In the genomic region with DNA sequence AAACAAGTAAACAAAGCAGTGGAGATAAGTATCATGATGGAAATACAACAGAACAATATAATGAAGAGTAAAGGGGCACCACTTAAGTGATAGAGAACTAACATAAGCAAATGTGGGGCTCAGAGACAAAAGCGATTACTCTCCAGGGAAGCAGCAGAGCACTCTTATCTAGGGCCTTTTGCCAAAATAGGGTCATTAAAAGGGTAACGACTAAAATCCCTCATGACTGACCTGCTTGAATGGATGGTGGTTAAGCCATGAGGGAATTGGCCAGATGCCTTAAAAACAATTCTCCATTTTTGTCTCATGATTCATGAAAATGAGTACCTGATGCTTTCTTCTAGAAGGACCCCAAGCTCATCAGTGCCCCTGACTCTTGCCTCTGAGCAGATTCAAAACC, we compare ENCODE assay signal across 14 cellular contexts. TPM values are rescaled to one million over a fixed set of nuclear protein-coding genes. Genes with fewer than 3 reads are reported as not detected.
A peak's percentile ranks its signal among the peaks of the same experiment; 100 is the strongest.
DNase-seq lines count a peak whose midpoint lies in the region; ATAC-seq and TF ChIP-seq lines count a peak whose summit lies in the region.
"Had no signal": no experiment of that assay in that cellular context is flagged by ENCODE, and none has a peak within 500 bp of the region (broad histone marks: within the 10 kb centered on the region; RNA-seq: fewer than 3 reads in every experiment).

No MANE protein-coding gene starts in this region.

- H3K36me3 Mint-ChIP-seq in GM23338 (ENCODE audit: low read depth): no peaks in the 10 kb centered on the region; the same call in 2 of the 3 replicates
- H3K36me3 Mint-ChIP-seq: CD8-positive, alpha-beta T cell had no signal

- peaks cover 39% of the 10 kb centered on the region for H3K27me3 ChIP-seq in GM23338 (ENCODE audit: insufficient read depth)

- H2AFZ ChIP-seq in GM23338: 0 out of 2 replicates have a peak overlapping the region, but pooled peaks have one; percentile 28

- ATAC-seq in GM23338 (no peak), HG02938 (IDR thresholded peaks at IDR 0.05; ENCODE audit: unreplicated experiment) (no peak)
- ATAC-seq: CD8-positive, alpha-beta T cell had no signal

- no peak overlapping the region for H3K4me2 ChIP-seq in GM23338

- peak; percentile 78 for DNase-seq in DMS79 (lab: John Stamatoyannopoulos, UW)
- no peak for DNase-seq in GM23338 (ENCODE audit: low spot score)
- peak; percentile 95 for DNase-seq in NCI-H2029 treated with DMSO at 0.1 percent for 48 hours (lab: John Stamatoyannopoulos, UW)
- peak; percentile 18 for DNase-seq in RPMI7951 (ENCODE audit: low read depth)
- DNase-seq in hippocampal formation (lab: John Stamatoyannopoulos, UW): no peak
- DNase-seq in NK-92 (lab: John Stamatoyannopoulos, UW; ENCODE audit: unreplicated experiment): no peak
- DNase-seq: CD8-positive, alpha-beta T cell; HCEC 1CT; NCI-H1048; NCI-H526 treated with DMSO at 0.1 percent for 48 hours; SIG-M5; T-helper 2 cell had no signal

- H3K4me3 ChIP-seq in GM23338: no peak overlapping the region

- H3K9me3 Mint-ChIP-seq in GM23338: no peaks in the 10 kb centered on the region

- H3K27ac ChIP-seq in GM23338 (ENCODE audit: low read depth): no peak overlapping the region
- H3K27ac ChIP-seq: HL-60 had no signal

- no peaks in the 10 kb centered on the region for H3K79me2 ChIP-seq in GM23338 (replicated peaks; ENCODE audit: insufficient read depth)

- H3K4me3 Mint-ChIP-seq in GM23338: no peak overlapping the region
- H3K4me3 Mint-ChIP-seq: CD8-positive, alpha-beta T cell had no signal

- no peaks in the 10 kb centered on the region for H3K9me2 ChIP-seq in GM23338 (ENCODE audit: insufficient read depth)

- peaks cover 9% of the 10 kb centered on the region for H3K4me1 Mint-ChIP-seq in GM23338

- H3K27me3 Mint-ChIP-seq in GM23338 (ENCODE audit: insufficient read depth, low read depth, poor library complexity): peaks cover 19% of the 10 kb centered on the region

- H3K27ac Mint-ChIP-seq in GM23338: no peak overlapping the region
- H3K27ac Mint-ChIP-seq: CD8-positive, alpha-beta T cell had no signal

- 0 out of 2 replicates have a peak, but pooled peaks cover 5% of the 10 kb centered on the region for H3F3A ChIP-seq in GM23338 (replicated peaks; ENCODE audit: low read depth)

- no peaks in the 10 kb centered on the region for H3K36me3 ChIP-seq in GM23338 (ENCODE audit: insufficient read depth)

- H4K20me1 ChIP-seq in GM23338 (replicated peaks; ENCODE audit: insufficient read depth): peaks cover 6% of the 10 kb centered on the region; the same call in 1 of the 2 replicates

- peaks cover 4% of the 10 kb centered on the region for H3K4me1 ChIP-seq in GM23338 (ENCODE audit: insufficient read depth)

- TF ChIP-seq CTCF in GM23338 (conservative IDR thresholded peaks at IDR 0.05; ENCODE audit: low read depth in 2 of 2): no peak

TF ChIP-seq in GM23338, 12 proteins besides CTCF, POLR2A, EP300 and RAD21 (continues in another document):
- no peak for TF ChIP-seq ZNF331 (CRISPR knock-in tag; IDR thresholded peaks at IDR 0.05; ENCODE audit: low read depth)
- TF ChIP-seq POLR2AphosphoS5 (IDR thresholded peaks at IDR 0.05; ENCODE audit: low read depth): no peak
- TF ChIP-seq, protein P1, sequence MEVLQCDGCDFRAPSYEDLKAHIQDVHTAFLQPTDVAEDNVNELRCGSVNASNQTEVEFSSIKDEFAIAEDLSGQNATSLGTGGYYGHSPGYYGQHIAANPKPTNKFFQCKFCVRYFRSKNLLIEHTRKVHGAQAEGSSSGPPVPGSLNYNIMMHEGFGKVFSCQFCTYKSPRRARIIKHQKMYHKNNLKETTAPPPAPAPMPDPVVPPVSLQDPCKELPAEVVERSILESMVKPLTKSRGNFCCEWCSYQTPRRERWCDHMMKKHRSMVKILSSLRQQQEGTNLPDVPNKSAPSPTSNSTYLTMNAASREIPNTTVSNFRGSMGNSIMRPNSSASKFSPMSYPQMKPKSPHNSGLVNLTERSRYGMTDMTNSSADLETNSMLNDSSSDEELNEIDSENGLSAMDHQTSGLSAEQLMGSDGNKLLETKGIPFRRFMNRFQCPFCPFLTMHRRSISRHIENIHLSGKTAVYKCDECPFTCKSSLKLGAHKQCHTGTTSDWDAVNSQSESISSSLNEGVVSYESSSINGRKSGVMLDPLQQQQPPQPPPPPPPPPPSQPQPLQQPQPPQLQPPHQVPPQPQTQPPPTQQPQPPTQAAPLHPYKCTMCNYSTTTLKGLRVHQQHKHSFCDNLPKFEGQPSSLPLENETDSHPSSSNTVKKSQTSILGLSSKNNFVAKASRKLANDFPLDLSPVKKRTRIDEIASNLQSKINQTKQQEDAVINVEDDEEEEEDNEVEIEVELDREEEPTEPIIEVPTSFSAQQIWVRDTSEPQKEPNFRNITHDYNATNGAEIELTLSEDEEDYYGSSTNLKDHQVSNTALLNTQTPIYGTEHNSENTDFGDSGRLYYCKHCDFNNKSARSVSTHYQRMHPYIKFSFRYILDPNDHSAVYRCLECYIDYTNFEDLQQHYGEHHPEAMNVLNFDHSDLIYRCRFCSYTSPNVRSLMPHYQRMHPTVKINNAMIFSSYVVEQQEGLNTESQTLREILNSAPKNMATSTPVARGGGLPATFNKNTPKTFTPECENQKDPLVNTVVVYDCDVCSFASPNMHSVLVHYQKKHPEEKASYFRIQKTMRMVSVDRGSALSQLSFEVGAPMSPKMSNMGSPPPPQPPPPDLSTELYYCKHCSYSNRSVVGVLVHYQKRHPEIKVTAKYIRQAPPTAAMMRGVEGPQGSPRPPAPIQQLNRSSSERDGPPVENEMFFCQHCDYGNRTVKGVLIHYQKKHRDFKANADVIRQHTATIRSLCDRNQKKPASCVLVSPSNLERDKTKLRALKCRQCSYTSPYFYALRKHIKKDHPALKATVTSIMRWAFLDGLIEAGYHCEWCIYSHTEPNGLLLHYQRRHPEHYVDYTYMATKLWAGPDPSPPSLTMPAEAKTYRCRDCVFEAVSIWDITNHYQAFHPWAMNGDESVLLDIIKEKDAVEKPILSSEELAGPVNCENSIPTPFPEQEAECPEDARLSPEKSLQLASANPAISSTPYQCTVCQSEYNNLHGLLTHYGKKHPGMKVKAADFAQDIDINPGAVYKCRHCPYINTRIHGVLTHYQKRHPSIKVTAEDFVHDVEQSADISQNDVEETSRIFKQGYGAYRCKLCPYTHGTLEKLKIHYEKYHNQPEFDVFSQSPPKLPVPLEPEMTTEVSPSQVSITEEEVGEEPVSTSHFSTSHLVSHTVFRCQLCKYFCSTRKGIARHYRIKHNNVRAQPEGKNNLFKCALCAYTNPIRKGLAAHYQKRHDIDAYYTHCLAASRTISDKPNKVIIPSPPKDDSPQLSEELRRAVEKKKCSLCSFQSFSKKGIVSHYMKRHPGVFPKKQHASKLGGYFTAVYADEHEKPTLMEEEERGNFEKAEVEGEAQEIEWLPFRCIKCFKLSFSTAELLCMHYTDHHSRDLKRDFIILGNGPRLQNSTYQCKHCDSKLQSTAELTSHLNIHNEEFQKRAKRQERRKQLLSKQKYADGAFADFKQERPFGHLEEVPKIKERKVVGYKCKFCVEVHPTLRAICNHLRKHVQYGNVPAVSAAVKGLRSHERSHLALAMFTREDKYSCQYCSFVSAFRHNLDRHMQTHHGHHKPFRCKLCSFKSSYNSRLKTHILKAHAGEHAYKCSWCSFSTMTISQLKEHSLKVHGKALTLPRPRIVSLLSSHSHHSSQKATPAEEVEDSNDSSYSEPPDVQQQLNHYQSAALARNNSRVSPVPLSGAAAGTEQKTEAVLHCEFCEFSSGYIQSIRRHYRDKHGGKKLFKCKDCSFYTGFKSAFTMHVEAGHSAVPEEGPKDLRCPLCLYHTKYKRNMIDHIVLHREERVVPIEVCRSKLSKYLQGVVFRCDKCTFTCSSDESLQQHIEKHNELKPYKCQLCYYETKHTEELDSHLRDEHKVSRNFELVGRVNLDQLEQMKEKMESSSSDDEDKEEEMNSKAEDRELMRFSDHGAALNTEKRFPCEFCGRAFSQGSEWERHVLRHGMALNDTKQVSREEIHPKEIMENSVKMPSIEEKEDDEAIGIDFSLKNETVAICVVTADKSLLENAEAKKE (CRISPR knock-in tag; IDR thresholded peaks at IDR 0.05): no peak
- TF ChIP-seq, protein P2, sequence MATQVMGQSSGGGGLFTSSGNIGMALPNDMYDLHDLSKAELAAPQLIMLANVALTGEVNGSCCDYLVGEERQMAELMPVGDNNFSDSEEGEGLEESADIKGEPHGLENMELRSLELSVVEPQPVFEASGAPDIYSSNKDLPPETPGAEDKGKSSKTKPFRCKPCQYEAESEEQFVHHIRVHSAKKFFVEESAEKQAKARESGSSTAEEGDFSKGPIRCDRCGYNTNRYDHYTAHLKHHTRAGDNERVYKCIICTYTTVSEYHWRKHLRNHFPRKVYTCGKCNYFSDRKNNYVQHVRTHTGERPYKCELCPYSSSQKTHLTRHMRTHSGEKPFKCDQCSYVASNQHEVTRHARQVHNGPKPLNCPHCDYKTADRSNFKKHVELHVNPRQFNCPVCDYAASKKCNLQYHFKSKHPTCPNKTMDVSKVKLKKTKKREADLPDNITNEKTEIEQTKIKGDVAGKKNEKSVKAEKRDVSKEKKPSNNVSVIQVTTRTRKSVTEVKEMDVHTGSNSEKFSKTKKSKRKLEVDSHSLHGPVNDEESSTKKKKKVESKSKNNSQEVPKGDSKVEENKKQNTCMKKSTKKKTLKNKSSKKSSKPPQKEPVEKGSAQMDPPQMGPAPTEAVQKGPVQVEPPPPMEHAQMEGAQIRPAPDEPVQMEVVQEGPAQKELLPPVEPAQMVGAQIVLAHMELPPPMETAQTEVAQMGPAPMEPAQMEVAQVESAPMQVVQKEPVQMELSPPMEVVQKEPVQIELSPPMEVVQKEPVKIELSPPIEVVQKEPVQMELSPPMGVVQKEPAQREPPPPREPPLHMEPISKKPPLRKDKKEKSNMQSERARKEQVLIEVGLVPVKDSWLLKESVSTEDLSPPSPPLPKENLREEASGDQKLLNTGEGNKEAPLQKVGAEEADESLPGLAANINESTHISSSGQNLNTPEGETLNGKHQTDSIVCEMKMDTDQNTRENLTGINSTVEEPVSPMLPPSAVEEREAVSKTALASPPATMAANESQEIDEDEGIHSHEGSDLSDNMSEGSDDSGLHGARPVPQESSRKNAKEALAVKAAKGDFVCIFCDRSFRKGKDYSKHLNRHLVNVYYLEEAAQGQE (IDR thresholded peaks at IDR 0.05; ENCODE audit: unreplicated experiment): no peak
- no peak for TF ChIP-seq JUNB (IDR thresholded peaks at IDR 0.05; ENCODE audit: unreplicated experiment)
- TF ChIP-seq ZNF114 (CRISPR knock-in tag; IDR thresholded peaks at IDR 0.05): no peak

RNA-seq across cellular contexts. Expression of gene SLC7A14, which starts 3.2 kb away (rescaled TPM):
- 0.49 and 0.58 TPM in 2 replicates for total RNA-seq in GM23338 (2014; rRNA removed; shearing (Covaris generic))
- 0.49 and 0.82 TPM in 2 replicates for polyA plus RNA-seq in GM23338 (2016; fragmentation: Nextera tagmentation; extraction: Ambion mirVana)
- total RNA-seq in RPMI7951 (2014; rRNA removed; shearing (Covaris generic)): 0.12 TPM in 1 of 2 replicates, not detected in the other
- total RNA-seq: CD8-positive, alpha-beta T cell had no signal

Comparison
In these comparisons a context has a peak if more than half of its experiments do, and no peak if none do; other contexts are left out.
1. DNase-seq: peak in DMS79 (single experiment), NCI-H2029 treated with DMSO at 0.1 percent for 48 hours (single experiment) and RPMI7951 (single experiment); none in GM23338 (single experiment), hippocampal formation (0 of 2) and NK-92 (single experiment).